Comparison of ENCODE assay signal across 15 cellular contexts in genomic region chr7:30149640-30150272, GRCh38. TPM values are rescaled to one million over a fixed set of nuclear protein-coding genes. Genes with fewer than 3 reads are reported as not detected.
DNase-seq lines count a peak whose midpoint lies in the region; ATAC-seq and TF ChIP-seq lines count a peak whose summit lies in the region.
"Had no signal": no experiment of that assay in that cellular context is flagged by ENCODE, and none has a peak within 500 bp of the region (broad histone marks: within the 10 kb centered on the region; RNA-seq: fewer than 3 reads in every experiment).

No MANE protein-coding gene starts in this region.

- no peak overlapping the region for H3K4me2 ChIP-seq in MM.1S (ENCODE audit: low read depth, low read length)

- H3K36me3 Mint-ChIP-seq in activated CD4-positive, alpha-beta T cell treated with anti-CD3 and anti-CD28 coated beads for 36 hours (ENCODE audit: low read depth): peaks cover 3% of the 10 kb centered on the region
- peaks cover 5% of the 10 kb centered on the region for H3K36me3 Mint-ChIP-seq in stimulated activated effector memory CD8-positive, alpha-beta T cell treated with anti-CD3 and anti-CD28 coated beads, Interleukin-12 subunit alpha, Interleukin-12 subunit beta, amount 100 ng/mL, for 72 hours

- no peaks in the 10 kb centered on the region for H3K27me3 Mint-ChIP-seq in activated CD4-positive, alpha-beta T cell treated with anti-CD3 and anti-CD28 coated beads for 36 hours
- H3K27me3 Mint-ChIP-seq: activated CD4-positive, alpha-beta memory T cell treated with anti-CD3 and anti-CD28 coated beads, Interleukin-2, amount 10 ng/mL, durations not matched to agents 7 days and 5 days had no signal

- intact Hi-C loops in activated CD4-positive, alpha-beta T cell treated with anti-CD3 and anti-CD28 coated beads for 36 hours (cut with DNase I, micrococcal nuclease): no loop called here
- intact Hi-C loops in head of caudate nucleus (cut with DNase I): no loop called here

- CTCF ChIA-PET in activated CD4-positive, alpha-beta T cell treated with anti-CD3 and anti-CD28 coated beads for 36 hours (lab: Charles Lee): interaction anchor here (0.5 to 0.7 kb wide), 3 partner anchors 133 to 406 kb away, joined by 3 to 4 read pairs (median 4); no protein-coding TSS in a partner anchor

- no peaks in the 10 kb centered on the region for H3K27me3 ChIP-seq in MM.1S (replicated peaks; ENCODE audit: insufficient read depth, low read length)
- H3K27me3 ChIP-seq: adrenal gland, cardiac muscle cell, tibial artery had no signal

- H3K27ac ChIP-seq in MM.1S (ENCODE audit: low read length) (peak overlapping the region; percentile 16; the same call in 1 of the 2 replicates), coronary artery (no peak overlapping the region)
- H3K27ac ChIP-seq: 22Rv1, adrenal gland, cardiac muscle cell, tibial artery had no signal

- H3K9ac ChIP-seq in MM.1S (ENCODE audit: low read length): no peak overlapping the region

- no peak overlapping the region for H3K27ac Mint-ChIP-seq in activated CD4-positive, alpha-beta T cell treated with anti-CD3 and anti-CD28 coated beads for 36 hours
- H3K27ac Mint-ChIP-seq in stimulated activated effector memory CD8-positive, alpha-beta T cell treated with anti-CD3 and anti-CD28 coated beads, Interleukin-12 subunit alpha, Interleukin-12 subunit beta, amount 100 ng/mL, for 72 hours: peak overlapping the region; percentile 30
- H3K27ac Mint-ChIP-seq: activated CD4-positive, alpha-beta memory T cell treated with anti-CD3 and anti-CD28 coated beads, Interleukin-2, amount 10 ng/mL, durations not matched to agents 7 days and 5 days had no signal

- no peaks in the 10 kb centered on the region for H4K20me1 ChIP-seq in MM.1S (ENCODE audit: insufficient read depth, low read length)

- POLR2A ChIA-PET in activated CD4-positive, alpha-beta T cell treated with anti-CD3 and anti-CD28 coated beads for 36 hours (lab: Charles Lee): no interaction called here

- no peaks in the 10 kb centered on the region for H3K36me3 ChIP-seq in MM.1S (replicated peaks; ENCODE audit: insufficient read depth, low read length)
- H3K36me3 ChIP-seq: adrenal gland, cardiac muscle cell had no signal

- no peak overlapping the region for H3K4me3 ChIP-seq in MM.1S (ENCODE audit: low read length)
- no peak overlapping the region for H3K4me3 ChIP-seq in coronary artery
- H3K4me3 ChIP-seq: adrenal gland, cardiac muscle cell, tibial artery had no signal

- H3K4me3 Mint-ChIP-seq in activated CD4-positive, alpha-beta T cell treated with anti-CD3 and anti-CD28 coated beads for 36 hours: peak overlapping the region; percentile 42
- no peak overlapping the region for H3K4me3 Mint-ChIP-seq in stimulated activated effector memory CD8-positive, alpha-beta T cell treated with anti-CD3 and anti-CD28 coated beads, Interleukin-12 subunit alpha, Interleukin-12 subunit beta, amount 100 ng/mL, for 72 hours
- H3K4me3 Mint-ChIP-seq: activated CD4-positive, alpha-beta memory T cell treated with anti-CD3 and anti-CD28 coated beads, Interleukin-2, amount 10 ng/mL, durations not matched to agents 7 days and 5 days had no signal

- TF ChIP-seq CTCF in MM.1S (IDR thresholded peaks at IDR 0.05; ENCODE audit: low read length) (no peak), coronary artery (IDR thresholded peaks at IDR 0.05) (no peak)

- no peak overlapping the region for H2AFZ ChIP-seq in MM.1S (ENCODE audit: low read length)

- H3K9me2 ChIP-seq in MM.1S (replicated peaks; ENCODE audit: insufficient read depth, low read length): no peaks in the 10 kb centered on the region

- DNase-seq in activated CD4-positive, alpha-beta T cell treated with anti-CD3 and anti-CD28 coated beads for 36 hours: no peak
- DNase-seq in activated CD4-positive, alpha-beta T cell treated with anti-CD3 and anti-CD28 coated beads for 48 hours: no peak
- DNase-seq in MM.1S (no peak), coronary artery (ENCODE audit: low spot score) (peak; percentile 19), kidney glomerular epithelial cell (lab: John Stamatoyannopoulos, UW) (no peak), head of caudate nucleus (no peak)
- no peak for DNase-seq in stimulated activated effector memory CD8-positive, alpha-beta T cell treated with anti-CD3 and anti-CD28 coated beads, Interleukin-12 subunit alpha, Interleukin-12 subunit beta, amount 100 ng/mL, for 72 hours (ENCODE audit: low spot score in 2 of 2)
- DNase-seq: adrenal gland, SHP77, tibial artery had no signal

- no peaks in the 10 kb centered on the region for H3K4me1 ChIP-seq in MM.1S (ENCODE audit: low read length)
- H3K4me1 ChIP-seq: adrenal gland had no signal

- ATAC-seq in activated CD4-positive, alpha-beta T cell treated with anti-CD3 and anti-CD28 coated beads for 36 hours: no peak
- ATAC-seq in stimulated activated effector memory CD8-positive, alpha-beta T cell treated with anti-CD3 and anti-CD28 coated beads, Interleukin-12 subunit alpha, Interleukin-12 subunit beta, amount 100 ng/mL, for 72 hours: no peak
- ATAC-seq in GM21526 (IDR thresholded peaks at IDR 0.05; ENCODE audit: low FRiP score, unreplicated experiment): no peak

- no peaks in the 10 kb centered on the region for H3K9me3 ChIP-seq in MM.1S (replicated peaks; ENCODE audit: insufficient read depth, low read length)
- H3K9me3 ChIP-seq: adrenal gland, tibial artery had no signal

- H3K9me3 Mint-ChIP-seq in activated CD4-positive, alpha-beta T cell treated with anti-CD3 and anti-CD28 coated beads for 36 hours (ENCODE audit: low read depth): no peaks in the 10 kb centered on the region
- no peaks in the 10 kb centered on the region for H3K9me3 Mint-ChIP-seq in stimulated activated effector memory CD8-positive, alpha-beta T cell treated with anti-CD3 and anti-CD28 coated beads, Interleukin-12 subunit alpha, Interleukin-12 subunit beta, amount 100 ng/mL, for 72 hours
- H3K9me3 Mint-ChIP-seq: activated CD4-positive, alpha-beta memory T cell treated with anti-CD3 and anti-CD28 coated beads, Interleukin-2, amount 10 ng/mL, durations not matched to agents 7 days and 5 days; activated T-helper 1 cell treated with anti-CD3 and anti-CD28 coated beads, Interleukin-12 subunit alpha, Interleukin-12 subunit beta, Interleukin-2, Interleukin-4 antibody, amounts not matched to agents 30 ng/mL and 10 ng/mL and 1 ng/mL, durations not matched to agents 14 hours and 24 hours and 36 hours had no signal

- H3K4me1 Mint-ChIP-seq in activated CD4-positive, alpha-beta T cell treated with anti-CD3 and anti-CD28 coated beads for 36 hours: no peaks in the 10 kb centered on the region
- no peaks in the 10 kb centered on the region for H3K4me1 Mint-ChIP-seq in stimulated activated effector memory CD8-positive, alpha-beta T cell treated with anti-CD3 and anti-CD28 coated beads, Interleukin-12 subunit alpha, Interleukin-12 subunit beta, amount 100 ng/mL, for 72 hours

- no peaks in the 10 kb centered on the region for H3F3A ChIP-seq in MM.1S (ENCODE audit: insufficient read depth, low read length)

- no peaks in the 10 kb centered on the region for H3K79me2 ChIP-seq in MM.1S (ENCODE audit: low read length)

RNA-seq across cellular contexts. Expression of gene MTURN, which starts 15.0 kb away (rescaled TPM):
- total RNA-seq in activated CD4-positive, alpha-beta T cell treated with anti-CD3 and anti-CD28 coated beads for 36 hours: 1 to 10 TPM; 4.2 TPM
